14 cellular contexts compared by ENCODE assay signal in the genomic region with DNA sequence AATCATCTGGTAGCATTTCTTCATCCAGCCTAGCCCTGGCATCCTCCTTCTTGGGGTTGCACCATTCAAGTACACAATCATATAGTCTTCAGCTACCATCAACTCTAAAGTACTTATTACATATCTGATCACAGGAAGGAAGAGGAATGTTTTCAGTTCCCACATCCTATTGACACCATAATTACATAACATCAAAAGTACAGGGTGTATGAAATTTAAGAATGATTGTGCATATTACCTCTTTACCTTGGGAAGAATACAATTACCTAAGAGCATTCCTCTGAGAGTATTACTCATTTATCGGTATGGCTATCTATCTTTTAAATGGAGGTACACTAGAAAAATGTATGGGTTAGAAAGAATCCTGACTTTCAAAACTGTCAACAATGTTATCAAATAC.
"Had no signal": no experiment of that assay in that cellular context is flagged by ENCODE, and none has a peak within 500 bp of the region (broad histone marks: within the 10 kb centered on the region; RNA-seq: fewer than 3 reads in every experiment).

No MANE protein-coding gene starts in this region.

- ATAC-seq: gastroesophageal sphincter, WTC11 had no signal

- H3K27me3 Mint-ChIP-seq: central memory CD8-positive, alpha-beta T cell had no signal

- H3K27ac Mint-ChIP-seq: activated T-helper 1 cell treated with anti-CD3 and anti-CD28 coated beads, Interleukin-12 subunit alpha, Interleukin-12 subunit beta, Interleukin-2, Interleukin-4 antibody, amounts not matched to agents 30 ng/mL and 10 ng/mL and 1 ng/mL, durations not matched to agents 14 hours and 24 hours and 36 hours; WTC11 had no signal

- DNase-seq: activated CD4-positive, alpha-beta T cell treated with anti-CD3 and anti-CD28 coated beads for 48 hours; activated naive CD4-positive, alpha-beta T cell; adrenal gland; cortex of kidney; effector memory CD4-positive, alpha-beta T cell; kidney glomerular epithelial cell; posterior cingulate gyrus; small intestine; T1000; thyroid gland had no signal

- H3K4me3 Mint-ChIP-seq: activated T-helper 1 cell treated with anti-CD3 and anti-CD28 coated beads, Interleukin-12 subunit alpha, Interleukin-12 subunit beta, Interleukin-2, Interleukin-4 antibody, amounts not matched to agents 30 ng/mL and 10 ng/mL and 1 ng/mL, durations not matched to agents 14 hours and 24 hours and 36 hours; central memory CD8-positive, alpha-beta T cell; WTC11 had no signal

- H3K9me3 Mint-ChIP-seq: activated T-helper 1 cell treated with anti-CD3 and anti-CD28 coated beads, Interleukin-12 subunit alpha, Interleukin-12 subunit beta, Interleukin-2, Interleukin-4 antibody, amounts not matched to agents 30 ng/mL and 10 ng/mL and 1 ng/mL, durations not matched to agents 14 hours and 24 hours and 36 hours; central memory CD8-positive, alpha-beta T cell; WTC11 had no signal

- H3K36me3 Mint-ChIP-seq: WTC11 had no signal
